ENCODE assay signal across 8 cellular contexts in genomic region chr4:123555500-123556273, GRCh38.
A peak's percentile ranks its signal among the peaks of the same experiment; 100 is the strongest.
DNase-seq lines count a peak whose midpoint lies in the region; ATAC-seq and TF ChIP-seq lines count a peak whose summit lies in the region.

No MANE protein-coding gene starts in this region.

- no peaks in the 10 kb centered on the region for H3K36me3 ChIP-seq in duodenal mucosa (ENCODE audit: control insufficient read depth in 1 of 2, insufficient read depth in 2 of 2, low read length in 2 of 2)
- no peaks in the 10 kb centered on the region for H3K36me3 ChIP-seq in vagina

- H3K27me3 ChIP-seq in duodenal mucosa (ENCODE audit: control insufficient read depth in 1 of 2, insufficient read depth in 2 of 2, low read length in 2 of 2) (no peaks in the 10 kb centered on the region), vagina (no peaks in the 10 kb centered on the region)

- peak overlapping the region; percentile 51 for H3K27ac ChIP-seq in duodenal mucosa (ENCODE audit: low read depth, low read length)
- H3K27ac ChIP-seq in vagina: peak overlapping the region; percentile 31

- DNase-seq in AG20443 (ENCODE audit: low spot score) (peak; percentile 35), NCI-H510A (lab: John Stamatoyannopoulos, UW) (peak; percentile 4), mesenteric fat pad (ENCODE audit: low spot score) (peak; percentile 93), vagina (ENCODE audit: extremely low spot score in 2 of 2) (peak in 1 of 2 donors; percentile 91), NCI-H524 (lab: John Stamatoyannopoulos, UW) (no peak), GM10266 (ENCODE audit: extremely low spot score) (no peak)

- no peak for ATAC-seq in GM18498 (IDR thresholded peaks at IDR 0.05; ENCODE audit: unreplicated experiment)

- peak overlapping the region; percentile 14 to 15 for H3K9ac ChIP-seq in duodenal mucosa (ENCODE audit: low read depth in 1 of 2, low read length in 2 of 2)

- H3K9me3 ChIP-seq in duodenal mucosa (ENCODE audit: control insufficient read depth in 1 of 2, low read length in 2 of 2) (no peaks in the 10 kb centered on the region), vagina (no peaks in the 10 kb centered on the region)

- TF ChIP-seq CTCF in vagina (IDR thresholded peaks at IDR 0.05) (no peak), GM10266 (IDR thresholded peaks at IDR 0.05; ENCODE audit: control insufficient read depth, insufficient read depth, low read depth, missing control alignments) (no peak)

- peaks cover 45 to 50% of the 10 kb centered on the region in 2 donors for H3K4me1 ChIP-seq in duodenal mucosa (ENCODE audit: control insufficient read depth in 1 of 2, insufficient read depth in 2 of 2, low read length in 2 of 2)
- H3K4me1 ChIP-seq in vagina: peaks cover 35% of the 10 kb centered on the region

- TF ChIP-seq POLR2A in vagina (IDR thresholded peaks at IDR 0.05): no peak

- H3K4me3 ChIP-seq in duodenal mucosa (ENCODE audit: low read depth in 1 of 2, low read length in 2 of 2) (peak overlapping the region in 1 of 2 donors; percentile 35), vagina (no peak overlapping the region)

- intact Hi-C loops in vagina (cut with DNase I): no loop called here

Comparison
In these comparisons a context has a peak if more than half of its experiments do, and no peak if none do; other contexts are left out.
1. DNase-seq: peak in AG20443 (single experiment), NCI-H510A (single experiment) and mesenteric fat pad (single experiment); none in NCI-H524 (0 of 2) and GM10266 (single experiment).